In genomic region chr7:16982640-16983103, GRCh38 we compare ENCODE assay signal across 8 cellular contexts.
A peak's percentile ranks its signal among the peaks of the same experiment; 100 is the strongest.
DNase-seq lines count a peak whose midpoint lies in the region; ATAC-seq and TF ChIP-seq lines count a peak whose summit lies in the region.

No MANE protein-coding gene starts in this region.

- no peaks in the 10 kb centered on the region for H3K27me3 ChIP-seq in breast epithelium

- peaks cover 0 to 3% of the 10 kb centered on the region in 2 donors for H3K4me1 ChIP-seq in breast epithelium

- DNase-seq in NCI-H1436 (lab: John Stamatoyannopoulos, UW), result peak; percentile 43
- DNase-seq in NCI-H1436 treated with DMSO at 0.1 percent for 48 hours (lab: John Stamatoyannopoulos, UW), result no peak
- peak; percentile 31 for DNase-seq in RPMI8226
- no peak for DNase-seq in breast epithelium (ENCODE audit: low spot score in 2 of 2)
- DNase-seq in kidney tubule cell (ENCODE audit: low spot score), result peak; percentile 54
- DNase-seq in superior temporal gyrus (ENCODE audit: extremely low spot score), result peak; percentile 86

- TF ChIP-seq POLR2A in breast epithelium (IDR thresholded peaks at IDR 0.05), result no peak

- H3K27ac ChIP-seq in breast epithelium, result peak overlapping the region; percentile 49 to 57

- peak overlapping the region in 1 of 3 donors; percentile 16 for H3K4me3 ChIP-seq in breast epithelium

- no peaks in the 10 kb centered on the region for H3K36me3 ChIP-seq in breast epithelium

- H3K9me3 ChIP-seq in breast epithelium, result no peaks in the 10 kb centered on the region

- TF ChIP-seq CTCF in breast epithelium (IDR thresholded peaks at IDR 0.05), result peak; percentile 82 to 96 (median 96)

- peak; percentile 48 for ATAC-seq in HG03175 (IDR thresholded peaks at IDR 0.05; ENCODE audit: unreplicated experiment)
- no peak for ATAC-seq in HG03469 (IDR thresholded peaks at IDR 0.05; ENCODE audit: unreplicated experiment)

- intact Hi-C loops in breast epithelium (cut with DNase I; ENCODE audit: low total_unique reads), result loop anchor here (10.0 kb wide), 1 partner anchor 312 kb away; the partner anchor contains the start of gene AHR

Comparison
In these comparisons a context has a peak if more than half of its experiments do, and no peak if none do; other contexts are left out.
1. DNase-seq: peak in NCI-H1436 (single experiment), RPMI8226 (single experiment), kidney tubule cell (single experiment) and superior temporal gyrus (single experiment); none in NCI-H1436 treated with DMSO at 0.1 percent for 48 hours (single experiment) and breast epithelium (0 of 2).